1 cellular context compared by ENCODE assay signal in the genomic region with DNA sequence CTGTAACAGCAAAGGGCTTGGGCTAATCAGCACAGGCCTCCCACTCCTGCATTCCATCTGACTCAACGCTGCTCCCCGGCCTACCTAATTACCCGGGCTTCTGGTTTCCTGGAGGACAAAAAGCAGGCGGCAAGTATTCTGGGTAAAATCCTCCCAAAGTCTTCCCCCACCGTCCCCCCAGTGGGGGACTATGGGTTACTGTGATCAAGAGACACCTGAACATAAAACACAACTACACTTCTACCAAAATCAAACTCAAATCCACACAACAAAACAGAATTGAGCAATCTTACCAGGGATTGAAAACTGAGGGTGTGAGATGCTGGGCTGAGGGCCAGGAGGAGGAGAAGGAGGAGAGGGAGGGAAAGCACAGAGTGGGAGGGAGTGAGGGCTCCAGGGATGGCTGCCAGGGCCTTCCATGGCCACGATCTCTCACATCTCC.
TF ChIP-seq lines count a peak whose summit lies in the region.

No MANE protein-coding gene starts in this region.

TF ChIP-seq in GM23338, 12 proteins besides CTCF, POLR2A, EP300 and RAD21 (continued from another document):
- TF ChIP-seq ZNF462 (CRISPR knock-in tag; IDR thresholded peaks at IDR 0.05) = no peak
- TF ChIP-seq ETS1 (IDR thresholded peaks at IDR 0.05) = no peak
